16 cellular contexts compared by ENCODE assay signal in the genomic region with DNA sequence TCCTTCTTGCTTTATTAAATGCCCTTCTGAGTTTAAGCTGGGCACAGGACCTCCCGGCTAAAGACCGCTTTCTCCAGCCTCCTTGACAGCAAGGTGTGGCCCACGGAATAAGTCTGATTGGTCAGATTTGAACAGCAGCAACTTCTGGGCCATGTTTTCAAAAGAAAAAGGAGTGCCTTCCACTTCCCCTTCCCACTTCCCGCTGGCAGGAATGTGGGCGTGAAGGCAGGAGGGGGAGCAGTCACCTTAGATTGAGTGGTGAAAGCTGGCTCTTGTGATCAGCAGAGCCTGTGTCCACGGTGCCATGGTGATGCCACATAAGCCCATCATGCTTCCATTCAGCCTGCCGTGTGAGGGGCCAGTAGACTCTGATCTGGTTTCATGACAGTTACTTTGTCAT.
"Had no signal": no experiment of that assay in that cellular context is flagged by ENCODE, and none has a peak within 500 bp of the region (broad histone marks: within the 10 kb centered on the region; RNA-seq: fewer than 3 reads in every experiment).

No MANE protein-coding gene starts in this region.

- H3K9ac ChIP-seq: parathyroid adenoma had no signal

- H3K36me3 ChIP-seq: brain microvascular endothelial cell, upper lobe of left lung had no signal

- H3K9me3 ChIP-seq: upper lobe of left lung had no signal

- H3K27me3 ChIP-seq: brain microvascular endothelial cell, upper lobe of left lung had no signal

- DNase-seq: activated CD4-positive, alpha-beta T cell treated with anti-CD3 and anti-CD28 coated beads for 1 hour; activated CD4-positive, alpha-beta T cell treated with anti-CD3 and anti-CD28 coated beads, Interleukin-2, amount 50 U/mL, for 4 hours; activated naive CD4-positive, alpha-beta T cell; activated naive CD8-positive, alpha-beta T cell treated with anti-CD3 and anti-CD28 coated beads, Interleukin-2, amount 10 ng/mL, durations not matched to agents 7 days and 5 days; activated T-cell treated with anti-CD3 and anti-CD28 coated beads for 4 hours; brain microvascular endothelial cell; effector memory CD4-positive, alpha-beta T cell; foreskin fibroblast; hippocampal formation; mammary epithelial cell; stimulated activated CD4-positive, alpha-beta T cell treated with anti-CD3 and anti-CD28 coated beads, Interleukin-4, amount 100 ng/mL, for 24 hours; stimulated activated naive CD4-positive, alpha-beta T cell; substantia nigra; T-helper 9 cell had no signal

- H3K4me1 ChIP-seq: parathyroid adenoma had no signal

- H3K4me3 ChIP-seq: upper lobe of left lung had no signal

- H3K27ac ChIP-seq: brain microvascular endothelial cell, parathyroid adenoma had no signal
